ENCODE assay signal across 14 cellular contexts in genomic region chr10:31866118-31866670, GRCh38.
DNase-seq lines count a peak whose midpoint lies in the region; ATAC-seq and FAIRE-seq lines count a peak whose summit lies in the region.
"Had no signal": no experiment of that assay in that cellular context is flagged by ENCODE, and none has a peak within 500 bp of the region (broad histone marks: within the 10 kb centered on the region; RNA-seq: fewer than 3 reads in every experiment).

No MANE protein-coding gene starts in this region.

- peak; percentile 38 for FAIRE-seq in GM18507 (lab: Jason Lieb, UNC)
- FAIRE-seq: HTR-8/SVneo had no signal

- ATAC-seq in HG02678 (IDR thresholded peaks at IDR 0.05; ENCODE audit: unreplicated experiment) = no peak
- ATAC-seq in stimulated activated naive CD8-positive, alpha-beta T cell treated with anti-CD3 and anti-CD28 coated beads, Interleukin-15, Interleukin-2, amounts not matched to agents 100 U/mL and 50 U/mL, for 24 hours = no peak

- DNase-seq in A172 (ENCODE audit: low spot score) (peak; percentile 35), GM18507 (ENCODE audit: extremely low spot score, insufficient read length, low read depth) (no peak), RPMI7951 (ENCODE audit: low read depth) (peak; percentile 39), kidney tubule cell (ENCODE audit: low spot score) (peak; percentile 30), NCI-H82 treated with DMSO at 0.1 percent for 48 hours (lab: John Stamatoyannopoulos, UW; ENCODE audit: unreplicated experiment) (no peak), NCI-H187 (lab: John Stamatoyannopoulos, UW) (no peak)
- no peak for DNase-seq in stimulated activated naive CD8-positive, alpha-beta T cell treated with anti-CD3 and anti-CD28 coated beads, Interleukin-15, Interleukin-2, amounts not matched to agents 100 U/mL and 50 U/mL, for 24 hours
- DNase-seq: activated CD4-positive, alpha-beta T cell treated with anti-CD3 and anti-CD28 coated beads, Interleukin-2, amount 50 U/mL, for 1 hour; aorta; DMS 273 treated with DMSO at 0.1 percent for 48 hours; NCI-H1417; NCI-H510A had no signal

Comparison
In these comparisons a context has a peak if more than half of its experiments do, and no peak if none do; other contexts are left out.
1. DNase-seq: peak in A172 (single experiment), RPMI7951 (single experiment) and kidney tubule cell (single experiment); none in GM18507 (single experiment), NCI-H82 treated with DMSO at 0.1 percent for 48 hours (single experiment), NCI-H187 (0 of 2) and stimulated activated naive CD8-positive, alpha-beta T cell treated with anti-CD3 and anti-CD28 coated beads, Interleukin-15, Interleukin-2, amounts not matched to agents 100 U/mL and 50 U/mL, for 24 hours (single experiment).